Comparison of ENCODE assay signal across 17 cellular contexts in the genomic region with DNA sequence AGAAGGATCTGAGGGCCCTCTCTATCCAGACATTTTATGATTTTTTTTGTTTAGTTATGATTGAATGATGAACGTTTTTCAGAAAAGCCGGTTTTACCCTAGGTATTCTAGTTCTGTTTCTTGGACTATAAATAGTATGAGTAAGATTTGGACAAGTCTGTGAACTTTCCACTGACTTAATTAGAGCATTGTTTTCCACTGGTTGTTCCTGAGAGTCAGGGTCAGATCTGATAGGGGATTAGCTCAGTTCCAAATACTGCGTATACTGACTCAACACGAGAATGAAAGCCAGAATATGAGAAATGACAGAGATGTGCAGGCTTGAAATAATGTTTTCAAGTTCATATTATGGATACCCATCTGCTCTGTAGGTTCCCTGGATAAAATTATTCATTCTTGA.
A peak's percentile ranks its signal among the peaks of the same experiment; 100 is the strongest.
DNase-seq lines count a peak whose midpoint lies in the region; ATAC-seq and TF ChIP-seq lines count a peak whose summit lies in the region.
"Had no signal": no experiment of that assay in that cellular context is flagged by ENCODE, and none has a peak within 500 bp of the region (broad histone marks: within the 10 kb centered on the region; RNA-seq: fewer than 3 reads in every experiment).

No MANE protein-coding gene starts in this region.

- peaks cover 0 to 5% (median 0%) of the 10 kb centered on the region in 11 donors for H3K9me3 ChIP-seq in heart right ventricle
- no peaks in the 10 kb centered on the region for H3K9me3 ChIP-seq in tibial artery

- DNase-seq in activated naive CD4-positive, alpha-beta T cell treated with anti-CD3 and anti-CD28 coated beads, Interleukin-2, amount 50 U/mL, for 72 hours (ENCODE audit: low spot score in 2 of 2) = no peak
- DNase-seq in activated naive CD4-positive, alpha-beta T cell treated with anti-CD3 and anti-CD28 coated beads, Interleukin-2, amount 10 ng/mL, durations not matched to agents 7 days and 5 days = no peak
- DNase-seq in heart right ventricle (no peak), tibial artery (no peak), NCI-H226 (no peak), retina (no peak)
- DNase-seq: activated CD4-positive, CD25-positive, alpha-beta regulatory T cell treated with anti-CD3 and anti-CD28 coated beads, Interleukin-2, amount 50 U/mL, for 72 hours; activated gamma-delta T cell; cerebellar nuclear complex; erythroblast; mesendoderm; NCI-H1048; NCI-H446 treated with DMSO at 0.1 percent for 48 hours had no signal

- H3K36me3 Mint-ChIP-seq in activated naive CD4-positive, alpha-beta T cell treated with anti-CD3 and anti-CD28 coated beads, Interleukin-2, amount 50 U/mL, for 72 hours = no peaks in the 10 kb centered on the region
- no peaks in the 10 kb centered on the region for H3K36me3 Mint-ChIP-seq in activated naive CD4-positive, alpha-beta T cell treated with anti-CD3 and anti-CD28 coated beads, Interleukin-2, amount 10 ng/mL, durations not matched to agents 7 days and 5 days
- H3K36me3 Mint-ChIP-seq in activated naive CD8-positive, alpha-beta T cell = no peaks in the 10 kb centered on the region
- H3K36me3 Mint-ChIP-seq: IgD-negative memory B cell had no signal

- peak overlapping the region in 3 of 10 donors; percentile 12 to 41 (median 23) for H3K27ac ChIP-seq in heart right ventricle
- peak overlapping the region; percentile 43 to 54 for H3K27ac ChIP-seq in tibial artery

- H3K27me3 ChIP-seq in heart right ventricle (no peaks in the 10 kb centered on the region), tibial artery (no peaks in the 10 kb centered on the region)

- CTCF ChIA-PET in activated naive CD4-positive, alpha-beta T cell treated with anti-CD3 and anti-CD28 coated beads, Interleukin-2, amount 10 ng/mL, durations not matched to agents 7 days and 5 days (lab: Charles Lee) = no interaction called here

- H3K4me3 ChIP-seq in heart right ventricle = no peak overlapping the region
- H3K4me3 ChIP-seq in tibial artery = no peak overlapping the region

- H3K27me3 Mint-ChIP-seq in activated naive CD4-positive, alpha-beta T cell treated with anti-CD3 and anti-CD28 coated beads, Interleukin-2, amount 10 ng/mL, durations not matched to agents 7 days and 5 days = no peaks in the 10 kb centered on the region
- H3K27me3 Mint-ChIP-seq in activated naive CD8-positive, alpha-beta T cell = no peaks in the 10 kb centered on the region
- H3K27me3 Mint-ChIP-seq: IgD-negative memory B cell had no signal

- ATAC-seq in activated naive CD4-positive, alpha-beta T cell treated with anti-CD3 and anti-CD28 coated beads, Interleukin-2, amount 50 U/mL, for 72 hours = peak; percentile 81 to 93
- ATAC-seq in heart right ventricle (peak in 7 of 8 donors; percentile 63 to 85 (median 78)), GM21737 (IDR thresholded peaks at IDR 0.05; ENCODE audit: unreplicated experiment) (no peak)
- ATAC-seq: Panc1 had no signal

- intact Hi-C loops in heart right ventricle (cut with DNase I) (no loop called here), tibial artery (cut with DNase I; ENCODE audit: low total_unique reads) (no loop called here)

- 33 to 54% methylated on average over 4 of the region's 4 CpGs for WGBS in heart right ventricle, 2 donors

- H3K4me3 Mint-ChIP-seq in activated naive CD4-positive, alpha-beta T cell treated with anti-CD3 and anti-CD28 coated beads, Interleukin-2, amount 10 ng/mL, durations not matched to agents 7 days and 5 days = no peak overlapping the region
- H3K4me3 Mint-ChIP-seq in activated naive CD8-positive, alpha-beta T cell = no peak overlapping the region
- H3K4me3 Mint-ChIP-seq: IgD-negative memory B cell had no signal

- H3K27ac Mint-ChIP-seq in activated naive CD4-positive, alpha-beta T cell treated with anti-CD3 and anti-CD28 coated beads, Interleukin-2, amount 50 U/mL, for 72 hours = no peak overlapping the region
- no peak overlapping the region for H3K27ac Mint-ChIP-seq in activated naive CD4-positive, alpha-beta T cell treated with anti-CD3 and anti-CD28 coated beads, Interleukin-2, amount 10 ng/mL, durations not matched to agents 7 days and 5 days
- peak overlapping the region; percentile 47 for H3K27ac Mint-ChIP-seq in activated naive CD8-positive, alpha-beta T cell
- H3K27ac Mint-ChIP-seq: IgD-negative memory B cell had no signal

- H3K4me1 ChIP-seq in heart right ventricle (peaks cover 0 to 21% (median 11%) of the 10 kb centered on the region in 9 donors), tibial artery (peaks cover 0 to 58% (median 11%) of the 10 kb centered on the region in 4 donors)

- peaks cover 3% of the 10 kb centered on the region for H3K4me1 Mint-ChIP-seq in activated naive CD4-positive, alpha-beta T cell treated with anti-CD3 and anti-CD28 coated beads, Interleukin-2, amount 10 ng/mL, durations not matched to agents 7 days and 5 days
- H3K4me1 Mint-ChIP-seq in activated naive CD8-positive, alpha-beta T cell (ENCODE audit: low read depth) = peaks cover 20% of the 10 kb centered on the region
- H3K4me1 Mint-ChIP-seq: IgD-negative memory B cell had no signal

- H3K9me3 Mint-ChIP-seq in activated naive CD4-positive, alpha-beta T cell treated with anti-CD3 and anti-CD28 coated beads, Interleukin-2, amount 50 U/mL, for 72 hours = no peaks in the 10 kb centered on the region
- H3K9me3 Mint-ChIP-seq in activated naive CD4-positive, alpha-beta T cell treated with anti-CD3 and anti-CD28 coated beads, Interleukin-2, amount 10 ng/mL, durations not matched to agents 7 days and 5 days = peaks cover 4% of the 10 kb centered on the region
- H3K9me3 Mint-ChIP-seq in activated naive CD8-positive, alpha-beta T cell (ENCODE audit: low read depth) = no peaks in the 10 kb centered on the region

- TF ChIP-seq CTCF in heart right ventricle (IDR thresholded peaks at IDR 0.05) = no peak
- no peak for TF ChIP-seq CTCF in tibial artery (IDR thresholded peaks at IDR 0.05)

- no peaks in the 10 kb centered on the region for H3K36me3 ChIP-seq in heart right ventricle
- no peaks in the 10 kb centered on the region for H3K36me3 ChIP-seq in tibial artery
